ENCODE assay signal across 17 cellular contexts in genomic region chr11:11577246-11577855, GRCh38. TPM values are rescaled to one million over a fixed set of nuclear protein-coding genes. Genes with fewer than 3 reads are reported as not detected.
DNase-seq lines count a peak whose midpoint lies in the region; ATAC-seq and TF ChIP-seq lines count a peak whose summit lies in the region.
"Had no signal": no experiment of that assay in that cellular context is flagged by ENCODE, and none has a peak within 500 bp of the region (broad histone marks: within the 10 kb centered on the region; RNA-seq: fewer than 3 reads in every experiment).

No MANE protein-coding gene starts in this region.

- H3K4me2 ChIP-seq in neuronal stem cell (ENCODE audit: insufficient read depth, low read length, poor library complexity, severe bottlenecking), result no peak overlapping the region
- H3K4me2 ChIP-seq: KMS-11 had no signal

- no peak overlapping the region for H3K27ac ChIP-seq in neuronal stem cell (replicated peaks; ENCODE audit: low read length)
- H3K27ac ChIP-seq: KMS-11, pancreas had no signal

- no CpG with 5 or more reads among the region's 8 CpGs for WGBS in neuronal stem cell (ENCODE audit: extremely low coverage in 2 of 2, insufficient read length in 2 of 2, insufficient replicate concordance in 1 of 2), 2 donors

- H3K4me1 ChIP-seq in neuronal stem cell (ENCODE audit: control insufficient read depth in 2 of 2, insufficient read depth in 1 of 2, low read depth in 1 of 2, low read length in 2 of 2), result peaks cover 0 to 19% of the 10 kb centered on the region in 2 donors
- H3K4me1 ChIP-seq: pancreas had no signal

- H3K23ac ChIP-seq in neuronal stem cell (ENCODE audit: low read depth, low read length, poor library complexity), result no peak overlapping the region

- H3K14ac ChIP-seq in neuronal stem cell (ENCODE audit: low read length), result no peak overlapping the region

- peaks cover 0 to 2% (median 0%) of the 10 kb centered on the region in 3 experiments for H3K27me3 ChIP-seq in neuronal stem cell (ENCODE audit: control insufficient read depth in 3 of 3, insufficient read depth in 3 of 3, low read depth in 1 of 3, low read length in 3 of 3)
- H3K27me3 ChIP-seq: esophagus muscularis mucosa, pancreas had no signal

- H2BK120ac ChIP-seq in neuronal stem cell (ENCODE audit: low read depth, low read length), result no peak overlapping the region

- peak overlapping the region; percentile 12 for H2BK15ac ChIP-seq in neuronal stem cell (ENCODE audit: low read length)

- peak overlapping the region; percentile 69 for H3K18ac ChIP-seq in neuronal stem cell (ENCODE audit: low read length)

- no peak overlapping the region for H2BK12ac ChIP-seq in neuronal stem cell (ENCODE audit: low read length)

- H2AK5ac ChIP-seq in neuronal stem cell (ENCODE audit: low read depth, low read length), result no peak overlapping the region

- H3K4ac ChIP-seq in neuronal stem cell (ENCODE audit: low read length), result no peak overlapping the region

- no peak for ATAC-seq in GM21576 (IDR thresholded peaks at IDR 0.05; ENCODE audit: unreplicated experiment)
- ATAC-seq: GM12878, Panc1, pancreas had no signal

- no peak overlapping the region for H4K8ac ChIP-seq in neuronal stem cell (ENCODE audit: low read depth, low read length)

- no peak overlapping the region for H2BK5ac ChIP-seq in neuronal stem cell (ENCODE audit: low read length)

- no peak overlapping the region for H4K91ac ChIP-seq in neuronal stem cell (ENCODE audit: low read depth, low read length, poor library complexity)

- no peak for TF ChIP-seq CTCF in fibroblast of mammary gland (conservative IDR thresholded peaks at IDR 0.05; ENCODE audit: control insufficient read depth, insufficient read depth, low read depth, low read length)

- H3K9me3 ChIP-seq in neuronal stem cell (replicated peaks in 1 of 2; ENCODE audit: control insufficient read depth in 2 of 2, insufficient read depth in 1 of 2, low read depth in 1 of 2, low read length in 2 of 2), result no peaks in the 10 kb centered on the region
- H3K9me3 ChIP-seq: esophagus muscularis mucosa, pancreas had no signal

- no peaks in the 10 kb centered on the region for H3K79me1 ChIP-seq in neuronal stem cell (ENCODE audit: low read depth, low read length)

- no peaks in the 10 kb centered on the region for H3K36me3 ChIP-seq in neuronal stem cell (replicated peaks in 1 of 2; ENCODE audit: control insufficient read depth in 2 of 2, insufficient read depth in 2 of 2, low read length in 2 of 2)
- H3K36me3 ChIP-seq: esophagus muscularis mucosa, pancreas had no signal

- no peak overlapping the region for H3K9ac ChIP-seq in neuronal stem cell (ENCODE audit: low read depth, low read length, poor library complexity)
- H3K9ac ChIP-seq: KMS-11 had no signal

- DNase-seq in NCI-H82 (lab: John Stamatoyannopoulos, UW) (peak; percentile 26), NCI-H82 treated with DMSO at 0.1 percent for 48 hours (lab: John Stamatoyannopoulos, UW; ENCODE audit: unreplicated experiment) (no peak), UCSD-AML1 (lab: John Stamatoyannopoulos, UW; ENCODE audit: unreplicated experiment) (peak; percentile 35), fibroblast of mammary gland (ENCODE audit: low read depth) (peak; percentile 16), neuronal stem cell (ENCODE audit: low spot score) (no peak), NCI-H748 (lab: John Stamatoyannopoulos, UW; ENCODE audit: unreplicated experiment) (no peak), AG08395 (ENCODE audit: low spot score) (no peak)
- DNase-seq: NCI-H2081 treated with DMSO at 0.1 percent for 48 hours; stimulated activated CD4-positive, alpha-beta T cell treated with anti-CD3 and anti-CD28 coated beads, Interleukin-2, amount 100 ng/mL, for 24 hours; stimulated activated naive CD4-positive, alpha-beta T cell treated with Interleukin-2 at 50 U/mL for 16 hours; T-helper 9 cell had no signal

- H3K4me3 ChIP-seq in fibroblast of mammary gland (ENCODE audit: control insufficient read depth, low read depth, low read length) (no peak overlapping the region), neuronal stem cell (ENCODE audit: low read length in 2 of 2) (no peak overlapping the region)
- H3K4me3 ChIP-seq: esophagus muscularis mucosa, GM12878, pancreas had no signal

- H2AFZ ChIP-seq in neuronal stem cell (ENCODE audit: low read length), result no peak overlapping the region

RNA-seq across cellular contexts. Expression of gene GALNT18, which starts 44.5 kb away (rescaled TPM):
- 1.2 TPM for polyA plus RNA-seq in neuronal stem cell (2013, experiment 1 of 2)
- polyA plus RNA-seq in neuronal stem cell (2013, experiment 2 of 2), result 1.3 TPM

Comparison
In these comparisons a context has a peak if more than half of its experiments do, and no peak if none do; other contexts are left out.
1. DNase-seq: peak in NCI-H82 (single experiment), UCSD-AML1 (single experiment) and fibroblast of mammary gland (single experiment); none in NCI-H82 treated with DMSO at 0.1 percent for 48 hours (single experiment), neuronal stem cell (single experiment), NCI-H748 (single experiment) and AG08395 (single experiment).